Comparison of ENCODE assay signal across 12 cellular contexts in the genomic region with DNA sequence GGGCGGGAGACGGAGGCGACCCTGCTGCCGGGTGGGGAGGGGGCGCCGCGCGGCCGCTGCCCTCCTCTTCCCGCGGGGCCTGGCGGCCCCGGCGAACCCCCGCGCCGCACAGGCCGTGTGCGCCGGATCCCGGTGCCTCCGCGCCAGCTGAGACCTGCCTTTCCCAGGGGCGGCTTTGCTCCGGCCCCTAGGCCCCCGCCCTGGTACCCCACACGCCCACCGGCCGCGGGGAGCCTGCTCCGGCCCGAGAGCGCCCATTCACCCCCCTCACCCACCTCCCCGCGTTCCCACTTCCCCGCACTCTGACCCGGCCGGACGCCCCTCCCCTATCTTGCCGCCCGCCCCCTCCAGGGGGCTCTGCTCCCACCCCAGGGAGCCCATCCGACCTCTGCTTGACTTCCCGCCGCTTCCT. TPM values are rescaled to one million over a fixed set of nuclear protein-coding genes. Genes with fewer than 3 reads are reported as not detected.
DNase-seq lines count a peak whose midpoint lies in the region; ATAC-seq and TF ChIP-seq lines count a peak whose summit lies in the region.
"Had no signal": no experiment of that assay in that cellular context is flagged by ENCODE, and none has a peak within 500 bp of the region (broad histone marks: within the 10 kb centered on the region; RNA-seq: fewer than 3 reads in every experiment).

No MANE protein-coding gene starts in this region.

- no peaks in the 10 kb centered on the region for H3K36me3 Mint-ChIP-seq in activated naive CD8-positive, alpha-beta T cell
- no peaks in the 10 kb centered on the region for H3K36me3 Mint-ChIP-seq in activated naive CD8-positive, alpha-beta T cell treated with anti-CD3 and anti-CD28 coated beads, Interleukin-2, amount 50 U/mL, for 24 hours (ENCODE audit: low read depth)
- no peaks in the 10 kb centered on the region for H3K36me3 Mint-ChIP-seq in WTC11

- H3K36me3 ChIP-seq in testis (ENCODE audit: low read depth, missing control alignments), result no peaks in the 10 kb centered on the region

- TF ChIP-seq CTCF in WTC11 (IDR thresholded peaks at IDR 0.05), result no peak
- no peak for TF ChIP-seq CTCF in testis (IDR thresholded peaks at IDR 0.05)

- peaks cover 8% of the 10 kb centered on the region for H3K27me3 Mint-ChIP-seq in activated naive CD8-positive, alpha-beta T cell
- H3K27me3 Mint-ChIP-seq in activated naive CD8-positive, alpha-beta T cell treated with anti-CD3 and anti-CD28 coated beads, Interleukin-2, amount 50 U/mL, for 24 hours, result peaks cover 41% of the 10 kb centered on the region
- peaks cover 61% of the 10 kb centered on the region for H3K27me3 Mint-ChIP-seq in WTC11 (ENCODE audit: low read depth)

- WGBS in testis, 2 donors, result 0 to 1% methylated on average over 5 to 31 of the region's 44 CpGs

- DNase-seq in activated naive CD8-positive, alpha-beta T cell treated with anti-CD3 and anti-CD28 coated beads, Interleukin-2, amount 50 U/mL, for 24 hours, result no peak
- no peak for DNase-seq in WTC11 (ENCODE audit: low spot score)
- no peak for DNase-seq in testis
- DNase-seq in stimulated activated CD4-positive, alpha-beta T cell treated with anti-CD3 and anti-CD28 coated beads, Interleukin-4, amount 100 ng/mL, for 1 hour, result no peak
- no peak for DNase-seq in mesenteric fat pad (ENCODE audit: low spot score)
- DNase-seq: kidney glomerular epithelial cell had no signal

- no peaks in the 10 kb centered on the region for H3K27me3 ChIP-seq in testis

- peaks cover under 1% of the 10 kb centered on the region for H3K4me1 ChIP-seq in testis

- ATAC-seq in activated naive CD8-positive, alpha-beta T cell treated with anti-CD3 and anti-CD28 coated beads, Interleukin-2, amount 50 U/mL, for 24 hours, result no peak
- ATAC-seq in WTC11 (no peak; the same call in none of the 2 replicates), GM19463 (IDR thresholded peaks at IDR 0.05; ENCODE audit: unreplicated experiment) (no peak)

- H3K9me3 Mint-ChIP-seq in activated naive CD8-positive, alpha-beta T cell (ENCODE audit: low read depth), result no peaks in the 10 kb centered on the region
- no peaks in the 10 kb centered on the region for H3K9me3 Mint-ChIP-seq in activated naive CD8-positive, alpha-beta T cell treated with anti-CD3 and anti-CD28 coated beads, Interleukin-2, amount 50 U/mL, for 24 hours
- H3K9me3 Mint-ChIP-seq in WTC11, result no peaks in the 10 kb centered on the region

- no peak for TF ChIP-seq POLR2A in testis (IDR thresholded peaks at IDR 0.05)

- intact Hi-C loops in testis (cut with DNase I; ENCODE audit: low total_unique reads), result no loop called here

- CTCF ChIA-PET in WTC11 (lab: Charles Lee), result interaction anchor here (0.6 to 2.0 kb wide), 3 partner anchors 11 to 40 kb away, joined by 3 to 14 read pairs (median 3); no protein-coding TSS in a partner anchor

- no peak overlapping the region for H3K27ac Mint-ChIP-seq in activated naive CD8-positive, alpha-beta T cell
- no peak overlapping the region for H3K27ac Mint-ChIP-seq in activated naive CD8-positive, alpha-beta T cell treated with anti-CD3 and anti-CD28 coated beads, Interleukin-2, amount 50 U/mL, for 24 hours
- H3K27ac Mint-ChIP-seq in WTC11, result no peak overlapping the region

- peaks cover 18% of the 10 kb centered on the region for H3K4me1 Mint-ChIP-seq in activated naive CD8-positive, alpha-beta T cell (ENCODE audit: low read depth)
- peaks cover 9% of the 10 kb centered on the region for H3K4me1 Mint-ChIP-seq in activated naive CD8-positive, alpha-beta T cell treated with anti-CD3 and anti-CD28 coated beads, Interleukin-2, amount 50 U/mL, for 24 hours
- peaks cover 4% of the 10 kb centered on the region for H3K4me1 Mint-ChIP-seq in WTC11

- H3K4me3 ChIP-seq in iPS-18c (ENCODE audit: insufficient read depth, low read depth, low read length) (peak overlapping the region; percentile 47), testis (peak overlapping the region; percentile 34 to 44)

- H3K9me3 ChIP-seq in iPS-18c (ENCODE audit: control insufficient read depth, insufficient read depth, low read length) (peaks cover 2% of the 10 kb centered on the region), testis (no peaks in the 10 kb centered on the region)

- no peak overlapping the region for H3K27ac ChIP-seq in testis
- H3K27ac ChIP-seq: C4-2B, RWPE1, skin epidermis had no signal

- H3K4me3 Mint-ChIP-seq in activated naive CD8-positive, alpha-beta T cell, result peak overlapping the region; percentile 56
- H3K4me3 Mint-ChIP-seq in activated naive CD8-positive, alpha-beta T cell treated with anti-CD3 and anti-CD28 coated beads, Interleukin-2, amount 50 U/mL, for 24 hours, result no peak overlapping the region
- H3K4me3 Mint-ChIP-seq in WTC11, result peak overlapping the region; percentile 71

- POLR2A ChIA-PET in WTC11 (lab: Charles Lee), result no interaction called here

TF ChIP-seq in WTC11, 78 proteins besides CTCF, POLR2A, EP300 and RAD21:
- TF ChIP-seq ZNF423 (CRISPR knock-in tag; IDR thresholded peaks at IDR 0.05) (peak; percentile 49; the same call in 1 of the 2 replicates), ZNF416 (CRISPR knock-in tag; IDR thresholded peaks at IDR 0.05) (no peak)

RNA-seq across cellular contexts. Expression of a gene that starts 0.4 kb away (rescaled TPM):
- total RNA-seq in WTC11 (2021) (0.71 to 1.2 TPM (median 0.90 TPM) in 3 replicates), testis (under 1 TPM; 0.55 to 0.68 TPM), mesenteric fat pad (not detected)
- 0.21 TPM for polyA plus RNA-seq in testis (ENCODE audit: insufficient read depth, low read depth, low replicate concordance)

RNA-seq across cellular contexts. Expression of a gene that starts 20.9 kb away (rescaled TPM):
- total RNA-seq in WTC11 (2021) (8.8 to 17.1 TPM (median 10.2 TPM) in 3 replicates), testis (10 to 100 TPM; 44.3 to 73.3 TPM), mesenteric fat pad (126 TPM)
- polyA plus RNA-seq in testis (ENCODE audit: insufficient read depth, low read depth, low replicate concordance), result 141 TPM
